ENCODE assay signal across 25 cellular contexts in the genomic region with DNA sequence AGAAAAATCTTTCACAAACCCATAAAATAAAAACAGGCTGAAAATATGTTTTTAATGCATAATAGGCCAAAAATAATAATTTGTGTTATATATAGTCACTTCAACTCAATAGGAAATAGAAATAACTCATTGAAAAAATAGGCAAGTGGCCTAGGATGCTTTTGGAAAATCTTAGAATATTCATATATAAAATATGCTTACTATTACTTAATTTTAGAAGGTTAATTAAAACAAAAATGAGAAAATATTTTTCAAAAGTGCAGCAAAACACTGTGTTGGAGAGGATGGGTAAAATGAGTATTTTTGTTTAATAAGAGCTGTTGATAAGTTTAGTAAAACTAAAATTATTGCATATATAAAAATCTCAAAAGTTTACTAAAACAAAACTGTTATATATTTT.
DNase-seq lines count a peak whose midpoint lies in the region; ATAC-seq, FAIRE-seq and TF ChIP-seq lines count a peak whose summit lies in the region.
"Had no signal": no experiment of that assay in that cellular context is flagged by ENCODE, and none has a peak within 500 bp of the region (broad histone marks: within the 10 kb centered on the region; RNA-seq: fewer than 3 reads in every experiment).

No MANE protein-coding gene starts in this region.

- no peak overlapping the region for H3K27ac ChIP-seq in A549
- no peak overlapping the region for H3K27ac ChIP-seq in kidney (ENCODE audit: low read depth in 2 of 2, low read length in 2 of 2)
- H3K27ac ChIP-seq: 22Rv1, BLaER1 had no signal

- no peak overlapping the region for H3K4me3 ChIP-seq in A549
- no peak overlapping the region for H3K4me3 ChIP-seq in kidney (ENCODE audit: low read length in 2 of 2)
- H3K4me3 ChIP-seq: BLaER1, GM12878 had no signal

- no peak overlapping the region for H3K4me2 ChIP-seq in A549
- H3K4me2 ChIP-seq: BLaER1 had no signal

- TF ChIP-seq EP300 in A549 (IDR thresholded peaks at IDR 0.05) = no peak

- no peak for TF ChIP-seq POLR2A in A549 (IDR thresholded peaks at IDR 0.05; ENCODE audit: low read length)

- CTCF ChIA-PET in A549 (lab: Yijun Ruan, JAX) = no interaction called here

- no peak for TF ChIP-seq RAD21 in A549 (conservative IDR thresholded peaks at IDR 0.05 in 1 of 2, IDR thresholded peaks at IDR 0.05 in 1 of 2)

- no peak for TF ChIP-seq CTCF in A549 (IDR thresholded peaks at IDR 0.05)
- TF ChIP-seq CTCF in kidney (IDR thresholded peaks at IDR 0.05; ENCODE audit: borderline replicate concordance, extremely low read depth, insufficient read depth) = no peak

- FAIRE-seq in A549 (lab: Jason Lieb, UNC) = no peak
- FAIRE-seq in colon (lab: Jason Lieb, UNC) = peak; percentile 24
- FAIRE-seq in kidney (lab: Jason Lieb, UNC) = peak; percentile 49
- FAIRE-seq: GM12878, GM12892, GM18507 had no signal

- H3K36me3 ChIP-seq in kidney (ENCODE audit: control insufficient read depth in 1 of 2, insufficient read depth in 2 of 2, low read length in 2 of 2) = no peaks in the 10 kb centered on the region
- H3K36me3 ChIP-seq: BE2C, BLaER1 had no signal

- POLR2A ChIA-PET in A549 (lab: Yijun Ruan, JAX) = no interaction called here

- no peak for DNase-seq in A549 (ENCODE audit: low read depth in 1 of 2, low spot score in 1 of 2)
- no peak for DNase-seq in kidney
- no peak for DNase-seq in activated CD8-positive, alpha-beta memory T cell treated with anti-CD3 and anti-CD28 coated beads for 24 hours
- DNase-seq in activated naive CD4-positive, alpha-beta T cell treated with anti-CD3 and anti-CD28 coated beads, Interleukin-2, amount 50 U/mL, for 72 hours (ENCODE audit: low spot score in 2 of 2) = no peak
- DNase-seq: ACHN; BE2C; C1 segment of cervical spinal cord; CD4-positive, alpha-beta memory T cell; CD4-positive, CD25-positive, alpha-beta regulatory T cell; CD8-positive, alpha-beta memory T cell; COR-L47; DMS 273 treated with DMSO at 0.1 percent for 48 hours; DMS153; DMS53; DMS79; DND-41; EL; GDM1 had no signal

- no peak overlapping the region for H3K9ac ChIP-seq in kidney (ENCODE audit: low read length in 2 of 2)
- H3K9ac ChIP-seq: BLaER1 had no signal

- H3K9me3 Mint-ChIP-seq in activated naive CD4-positive, alpha-beta T cell treated with anti-CD3 and anti-CD28 coated beads, Interleukin-2, amount 50 U/mL, for 72 hours = peaks cover 7 to 11% of the 10 kb centered on the region in 2 donors

- no peaks in the 10 kb centered on the region for H3K4me1 ChIP-seq in A549
- no peaks in the 10 kb centered on the region for H3K4me1 ChIP-seq in kidney (ENCODE audit: control insufficient read depth in 1 of 2, insufficient read depth in 1 of 2, low read depth in 1 of 2, low read length in 2 of 2)
- H3K4me1 ChIP-seq: BE2C, BLaER1 had no signal

- intact Hi-C loops in kidney (cut with DNase I) = no loop called here

- no peak overlapping the region for H3K27ac Mint-ChIP-seq in activated naive CD4-positive, alpha-beta T cell treated with anti-CD3 and anti-CD28 coated beads, Interleukin-2, amount 50 U/mL, for 72 hours
- H3K27ac Mint-ChIP-seq: CD14-positive monocyte; CD4-positive, alpha-beta memory T cell; CD4-positive, CD25-positive, alpha-beta regulatory T cell; CD8-positive, alpha-beta memory T cell had no signal

- H3K9me3 ChIP-seq in A549 (no peaks in the 10 kb centered on the region), kidney (ENCODE audit: control insufficient read depth in 1 of 2, low read length in 2 of 2) (no peaks in the 10 kb centered on the region)
- H3K9me3 ChIP-seq: BE2C, BLaER1 had no signal

- no peak for ATAC-seq in A549
- ATAC-seq in activated naive CD4-positive, alpha-beta T cell treated with anti-CD3 and anti-CD28 coated beads, Interleukin-2, amount 50 U/mL, for 72 hours = no peak
- ATAC-seq: GM12878 had no signal

- H3K36me3 Mint-ChIP-seq in activated naive CD4-positive, alpha-beta T cell treated with anti-CD3 and anti-CD28 coated beads, Interleukin-2, amount 50 U/mL, for 72 hours = no peaks in the 10 kb centered on the region
- H3K36me3 Mint-ChIP-seq: CD14-positive monocyte; CD4-positive, alpha-beta memory T cell; CD4-positive, CD25-positive, alpha-beta regulatory T cell; CD8-positive, alpha-beta memory T cell had no signal

TF ChIP-seq in A549, 52 proteins besides CTCF, POLR2A, EP300 and RAD21:
- TF ChIP-seq MAFK (IDR thresholded peaks at IDR 0.05; ENCODE audit: partially characterized antibody) (peak; percentile 37), NR3C1 (IDR thresholded peaks at IDR 0.05) (no peak), ZSCAN20 (CRISPR knock-in tag; IDR thresholded peaks at IDR 0.05) (no peak), EHF (CRISPR knock-in tag; IDR thresholded peaks at IDR 0.05) (no peak), HEYL (CRISPR knock-in tag; IDR thresholded peaks at IDR 0.05) (no peak)
